In the genomic region with DNA sequence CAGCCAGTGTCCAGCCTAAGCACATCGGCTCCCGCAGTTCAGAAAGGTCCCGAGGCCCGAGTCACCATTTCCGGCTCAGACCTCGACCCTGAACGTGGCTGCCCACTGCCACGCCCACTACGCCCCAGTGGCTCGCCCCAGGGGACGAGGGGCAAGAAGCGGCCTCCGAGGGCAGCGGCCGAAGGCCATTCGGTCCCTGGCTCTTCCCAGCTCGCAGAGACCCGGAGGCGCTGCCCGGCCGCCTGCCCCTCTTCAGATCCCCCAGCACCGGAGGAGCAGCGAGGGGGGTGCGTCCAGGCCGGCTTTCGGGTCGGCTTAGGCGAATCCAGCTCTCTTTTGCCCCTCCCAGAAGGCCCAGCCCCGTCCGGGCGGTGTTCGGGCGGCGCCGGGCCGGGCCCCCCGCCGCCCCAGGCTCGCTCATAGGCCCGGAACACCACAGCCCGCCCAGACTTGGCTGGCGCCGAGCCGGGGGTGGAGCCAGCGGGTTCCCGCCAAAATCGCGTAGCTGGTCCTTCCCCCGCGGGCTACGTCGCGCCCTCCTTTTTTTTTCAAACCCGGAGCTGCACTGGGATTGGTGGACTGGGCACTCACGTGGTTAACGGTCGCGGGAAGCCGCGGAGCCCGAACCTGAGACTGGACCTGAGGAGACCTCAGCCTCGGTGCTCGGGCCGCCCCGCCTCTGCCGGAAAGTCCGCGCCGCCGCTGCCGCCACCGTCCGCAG, we compare ENCODE assay signal across 8 cellular contexts.
DNase-seq lines count a peak whose midpoint lies in the region; ATAC-seq lines count a peak whose summit lies in the region.

WEE1 (plus strand) TSS at position 617 of the 721 bp plus-strand sequence. CDS start 264 bp downstream, outside the sequence.

- peak within 1 kb of the TSS; percentile 86 for H3K27ac ChIP-seq in SK-N-MC
- H3K27ac ChIP-seq in substantia nigra (ENCODE audit: low read depth, low read length, poor library complexity, severe bottlenecking): peak within 1 kb of the TSS; percentile 40

- peaks cover 22% of the 10 kb centered on the region for H3K27me3 Mint-ChIP-seq in activated naive CD4-positive, alpha-beta T cell treated with anti-CD3 and anti-CD28 coated beads, Interleukin-2, amount 10 ng/mL, durations not matched to agents 7 days and 5 days

- peak within 1 kb of the TSS; percentile 84 for H3K27ac Mint-ChIP-seq in activated naive CD4-positive, alpha-beta T cell treated with anti-CD3 and anti-CD28 coated beads, Interleukin-2, amount 10 ng/mL, durations not matched to agents 7 days and 5 days

- peak within 1 kb of the TSS; percentile 96 for H3K4me3 ChIP-seq in GM08714 (ENCODE audit: low read length)
- H3K4me3 ChIP-seq in SK-N-MC: peak within 1 kb of the TSS; percentile 87

- ATAC-seq in HG02588 (IDR thresholded peaks at IDR 0.05; ENCODE audit: unreplicated experiment): peak; percentile 80

- CTCF ChIA-PET in activated naive CD4-positive, alpha-beta T cell treated with anti-CD3 and anti-CD28 coated beads, Interleukin-2, amount 10 ng/mL, durations not matched to agents 7 days and 5 days (lab: Charles Lee): interaction anchor here (0.7 to 2.7 kb wide), 5 partner anchors 14 to 175 kb away, joined by 3 to 9 read pairs (median 4); no protein-coding TSS in a partner anchor

- H3K9me3 ChIP-seq in SK-N-MC (ENCODE audit: low read depth, low read length): no peaks in the 10 kb centered on the region

- H3K4me3 Mint-ChIP-seq in activated naive CD4-positive, alpha-beta T cell treated with anti-CD3 and anti-CD28 coated beads, Interleukin-2, amount 10 ng/mL, durations not matched to agents 7 days and 5 days: peak within 1 kb of the TSS; percentile 93

- DNase-seq in NCI-H1048 (lab: John Stamatoyannopoulos, UW) (peak; percentile 92), SK-N-MC (ENCODE audit: low read depth, low spot score) (peak; percentile 73), germinal center (ENCODE audit: low spot score) (peak; percentile 97), non-pigmented ciliary epithelial cell (ENCODE audit: low read depth) (peak; percentile 88), substantia nigra (lab: John Stamatoyannopoulos, UW) (peak; percentile 53 to 98 (median 88))
- peak; percentile 98 for DNase-seq in activated naive CD4-positive, alpha-beta T cell treated with anti-CD3 and anti-CD28 coated beads, Interleukin-2, amount 10 ng/mL, durations not matched to agents 7 days and 5 days

- peaks cover 29% of the 10 kb centered on the region for H3K36me3 Mint-ChIP-seq in activated naive CD4-positive, alpha-beta T cell treated with anti-CD3 and anti-CD28 coated beads, Interleukin-2, amount 10 ng/mL, durations not matched to agents 7 days and 5 days

- peaks cover 33% of the 10 kb centered on the region for H3K36me3 ChIP-seq in SK-N-MC (ENCODE audit: insufficient read depth, low read length)

- H3K4me1 Mint-ChIP-seq in activated naive CD4-positive, alpha-beta T cell treated with anti-CD3 and anti-CD28 coated beads, Interleukin-2, amount 10 ng/mL, durations not matched to agents 7 days and 5 days: peaks cover 49% of the 10 kb centered on the region

- H3K9me3 Mint-ChIP-seq in activated naive CD4-positive, alpha-beta T cell treated with anti-CD3 and anti-CD28 coated beads, Interleukin-2, amount 10 ng/mL, durations not matched to agents 7 days and 5 days: no peaks in the 10 kb centered on the region

- H3K9ac ChIP-seq in SK-N-MC (ENCODE audit: insufficient read length): peak within 1 kb of the TSS; percentile 89

Comparison
In these comparisons a context has a peak if more than half of its experiments do, and no peak if none do; other contexts are left out.
1. Peak in every context shown above with its lines: DNase-seq, ATAC-seq, H3K4me3 ChIP-seq and H3K27ac ChIP-seq.